In the genomic region with DNA sequence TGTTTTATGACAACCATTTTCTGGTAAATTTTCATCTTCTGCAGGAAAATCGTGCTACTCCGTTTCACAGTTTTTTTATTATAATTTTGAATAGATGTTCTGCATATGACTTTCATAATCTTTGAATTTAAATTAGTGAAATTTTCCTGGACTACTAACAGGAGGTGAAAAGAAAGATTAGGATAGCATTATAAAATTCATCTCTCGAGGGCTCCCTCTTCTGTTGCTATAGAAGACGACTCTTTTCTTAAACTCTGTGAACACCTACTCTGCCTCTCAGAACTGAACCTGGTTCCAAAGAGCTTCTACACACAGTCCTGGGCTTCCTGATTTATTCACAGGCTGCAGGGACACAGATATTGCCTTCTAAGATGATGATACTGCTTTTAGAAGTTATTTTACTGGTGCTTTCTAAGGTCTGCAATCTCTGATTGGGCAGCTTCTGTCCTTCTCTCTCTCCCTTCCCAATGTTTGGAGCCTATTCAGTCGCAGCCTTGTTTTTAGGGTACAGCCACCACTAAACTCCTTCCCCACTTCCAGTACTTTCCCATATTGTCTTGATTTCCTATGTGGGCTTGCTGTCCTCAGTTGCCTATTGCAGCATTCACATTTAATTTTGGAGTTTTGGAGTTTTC, we compare ENCODE assay signal across 11 cellular contexts. TPM values are rescaled to one million over a fixed set of nuclear protein-coding genes. Genes with fewer than 3 reads are reported as not detected.
DNase-seq lines count a peak whose midpoint lies in the region; ATAC-seq, FAIRE-seq and TF ChIP-seq lines count a peak whose summit lies in the region.
"Had no signal": no experiment of that assay in that cellular context is flagged by ENCODE, and none has a peak within 500 bp of the region (broad histone marks: within the 10 kb centered on the region; RNA-seq: fewer than 3 reads in every experiment).

No MANE protein-coding gene starts in this region.

- dilution Hi-C loops in keratinocyte (cut with MboI; ENCODE audit: extremely low pct_ligation_motif_present, low sequenced_read_pairs) = no loop called here

- TF ChIP-seq CTCF in AG09309 (IDR thresholded peaks at IDR 0.05; ENCODE audit: control insufficient read depth, insufficient read depth, low read depth, low read length, missing control alignments) (peak; percentile 41), GM23338 (conservative IDR thresholded peaks at IDR 0.05; ENCODE audit: low read depth in 2 of 2) (peak; percentile 44 to 49; a peak in 3 of 4 replicates), keratinocyte (optimal IDR thresholded peaks at IDR 0.05 in 1 of 3, IDR thresholded peaks at IDR 0.05 in 1 of 3, conservative IDR thresholded peaks at IDR 0.05 in 1 of 3; ENCODE audit: extremely low read depth in 1 of 3, insufficient read depth in 2 of 3, low read length in 3 of 3) (no peak)

- H3K27ac ChIP-seq in GM23338 (ENCODE audit: low read depth) = no peak overlapping the region
- no peak overlapping the region for H3K27ac ChIP-seq in keratinocyte (ENCODE audit: control insufficient read depth, insufficient read depth, low read length)
- H3K27ac ChIP-seq: epithelial cell of prostate, pancreas had no signal

- FAIRE-seq in TTC549 (lab: Jason Lieb, UNC) = peak; percentile 71
- FAIRE-seq in keratinocyte (lab: Jason Lieb, UNC) = peak; percentile 79
- FAIRE-seq: pancreas had no signal

- no peaks in the 10 kb centered on the region for H3F3A ChIP-seq in GM23338 (replicated peaks; ENCODE audit: low read depth)

- no peaks in the 10 kb centered on the region for H3K36me3 Mint-ChIP-seq in GM23338 (ENCODE audit: low read depth)

- H3K36me3 ChIP-seq in GM23338 (ENCODE audit: insufficient read depth) (no peaks in the 10 kb centered on the region), keratinocyte (ENCODE audit: control insufficient read depth in 2 of 2, extremely low read depth in 1 of 2, insufficient read depth in 2 of 2, low read length in 2 of 2) (no peaks in the 10 kb centered on the region)
- H3K36me3 ChIP-seq: pancreas had no signal

- H3K9me3 Mint-ChIP-seq in GM23338 = no peaks in the 10 kb centered on the region
- H3K9me3 Mint-ChIP-seq: stimulated activated naive CD8-positive, alpha-beta T cell treated with anti-CD3 and anti-CD28 coated beads, Interleukin-15, Interleukin-2, amounts not matched to agents 100 ng/mL and 50 ng/mL, for 24 hours had no signal

- H2AFZ ChIP-seq in GM23338 = no peak overlapping the region
- no peak overlapping the region for H2AFZ ChIP-seq in keratinocyte (ENCODE audit: control insufficient read depth, low read length)

- H3K9me1 ChIP-seq in keratinocyte (ENCODE audit: control insufficient read depth, extremely low read depth, insufficient read depth, low read length) = no peaks in the 10 kb centered on the region

- H3K27ac Mint-ChIP-seq in GM23338 = no peak overlapping the region
- H3K27ac Mint-ChIP-seq: stimulated activated naive CD8-positive, alpha-beta T cell treated with anti-CD3 and anti-CD28 coated beads, Interleukin-15, Interleukin-2, amounts not matched to agents 100 ng/mL and 50 ng/mL, for 24 hours had no signal

- H3K79me2 ChIP-seq in GM23338 (replicated peaks; ENCODE audit: insufficient read depth) (no peaks in the 10 kb centered on the region), keratinocyte (ENCODE audit: control insufficient read depth, insufficient read depth, low read length) (no peaks in the 10 kb centered on the region)

- ATAC-seq in GM23338 (peak; percentile 69), HG03025 (IDR thresholded peaks at IDR 0.05; ENCODE audit: low FRiP score, unreplicated experiment) (no peak)
- ATAC-seq in stimulated activated naive CD8-positive, alpha-beta T cell treated with anti-CD3 and anti-CD28 coated beads, Interleukin-15, Interleukin-2, amounts not matched to agents 100 U/mL and 50 U/mL, for 24 hours = no peak

- H4K20me1 ChIP-seq in GM23338 (replicated peaks; ENCODE audit: insufficient read depth) (peaks cover 3% of the 10 kb centered on the region; the same call in 1 of the 2 replicates), keratinocyte (ENCODE audit: control insufficient read depth, extremely low read depth, insufficient read depth, low read length) (no peaks in the 10 kb centered on the region)

- H3K4me2 ChIP-seq in GM23338 = no peak overlapping the region
- H3K4me2 ChIP-seq in keratinocyte (ENCODE audit: control insufficient read depth, extremely low read depth, insufficient read depth, low read depth, low read length) = no peak overlapping the region

- no peaks in the 10 kb centered on the region for H3K4me1 ChIP-seq in GM23338 (ENCODE audit: insufficient read depth)
- H3K4me1 ChIP-seq in keratinocyte (ENCODE audit: control insufficient read depth, extremely low read depth, insufficient read depth, low read length) = no peaks in the 10 kb centered on the region
- H3K4me1 ChIP-seq: pancreas had no signal

- H3K9me3 ChIP-seq in keratinocyte (ENCODE audit: control insufficient read depth, low read depth, low read length) = no peaks in the 10 kb centered on the region
- H3K9me3 ChIP-seq: pancreas had no signal

- H3K4me3 Mint-ChIP-seq in GM23338 = no peak overlapping the region
- H3K4me3 Mint-ChIP-seq: stimulated activated naive CD8-positive, alpha-beta T cell treated with anti-CD3 and anti-CD28 coated beads, Interleukin-15, Interleukin-2, amounts not matched to agents 100 ng/mL and 50 ng/mL, for 24 hours had no signal

- H3K9me2 ChIP-seq in GM23338 (ENCODE audit: insufficient read depth) = no peaks in the 10 kb centered on the region

- no peak for DNase-seq in AG09309 (ENCODE audit: low read depth)
- peak; percentile 54 for DNase-seq in GM23338 (ENCODE audit: low spot score)
- DNase-seq in keratinocyte (ENCODE audit: low read depth, low spot score) = no peak
- no peak for DNase-seq in NCI-H446 treated with DMSO at 0.1 percent for 48 hours (lab: John Stamatoyannopoulos, UW)
- DNase-seq in stimulated activated naive CD8-positive, alpha-beta T cell treated with anti-CD3 and anti-CD28 coated beads, Interleukin-15, Interleukin-2, amounts not matched to agents 100 U/mL and 50 U/mL, for 24 hours = no peak
- no peak for DNase-seq in mucosa of gallbladder (ENCODE audit: low spot score)
- DNase-seq: pancreas had no signal

- no peak overlapping the region for H3K9ac ChIP-seq in keratinocyte (ENCODE audit: control insufficient read depth, extremely low read depth, insufficient read depth, low read length)

- H3K4me1 Mint-ChIP-seq in GM23338 = peaks cover 2% of the 10 kb centered on the region; the same call in 1 of the 3 replicates

- H3K27me3 Mint-ChIP-seq in GM23338 (ENCODE audit: insufficient read depth, low read depth, poor library complexity) = peaks cover 4% of the 10 kb centered on the region

- no peaks in the 10 kb centered on the region for H3K27me3 ChIP-seq in GM23338 (ENCODE audit: insufficient read depth)
- H3K27me3 ChIP-seq in keratinocyte (ENCODE audit: control insufficient read depth, extremely low read depth, insufficient read depth, low read length) = no peaks in the 10 kb centered on the region
- H3K27me3 ChIP-seq: pancreas had no signal

- H3K4me3 ChIP-seq in AG09309 (ENCODE audit: control insufficient read depth, low read depth, low read length) = no peak overlapping the region
- no peak overlapping the region for H3K4me3 ChIP-seq in GM23338
- H3K4me3 ChIP-seq in keratinocyte (ENCODE audit: control insufficient read depth in 2 of 3, extremely low read depth in 1 of 3, insufficient read depth in 2 of 3, low read depth in 1 of 3, low read length in 3 of 3) = no peak overlapping the region
- H3K4me3 ChIP-seq: pancreas had no signal

RNA-seq across cellular contexts. Expression of gene SAP30, which starts 10.1 kb away (rescaled TPM):
- 16.5 and 18.1 TPM in 2 replicates for total RNA-seq in GM23338 (2014; rRNA removed; shearing (Covaris generic))
- 9.3 and 24.8 TPM in 2 replicates for polyA plus RNA-seq in GM23338 (2016; fragmentation: Nextera tagmentation; extraction: Ambion mirVana)
- polyA plus RNA-seq in keratinocyte = 4.2 to 12.9 TPM (median 4.9 TPM) in 3 replicates
- polyA plus RNA-seq in keratinocyte (2011; ENCODE audit: low read depth) = 0.49 TPM
- 5.3 and 6.7 TPM in 2 replicates for polyA plus RNA-seq in keratinocyte (2011; cell fraction: cytosol; rRNA removed)
- 2.2 and 5.1 TPM in 2 replicates for polyA plus RNA-seq in keratinocyte (2011; cell fraction: nucleus; rRNA removed)
- polyA plus RNA-seq in keratinocyte (2012; ENCODE audit: low replicate concordance) = 3.5 and 6.7 TPM in 2 replicates
- 0.39 to 1.1 TPM (median 0.89 TPM) in 3 replicates for polyA minus RNA-seq in keratinocyte
- not detected for polyA minus RNA-seq in keratinocyte (2011; cell fraction: cytosol; rRNA and poly(A)+ RNA removed)
- polyA minus RNA-seq in keratinocyte (2011; cell fraction: nucleus; rRNA and poly(A)+ RNA removed) = 0.53 and 1.7 TPM in 2 replicates
- 16.4 TPM for total RNA-seq in mucosa of gallbladder

RNA-seq across cellular contexts. Expression of gene HMGB2, which starts 26.5 kb away (rescaled TPM):
- total RNA-seq in GM23338 (2014; rRNA removed; shearing (Covaris generic)) = 103 and 109 TPM in 2 replicates
- polyA plus RNA-seq in GM23338 (2016; fragmentation: Nextera tagmentation; extraction: Ambion mirVana) (519 and 593 TPM in 2 replicates), keratinocyte (7.7 to 55.9 TPM (median 40.5 TPM) in 3 replicates)
- 34.5 TPM for polyA plus RNA-seq in keratinocyte (2011; ENCODE audit: low read depth)
- 13.5 and 18.7 TPM in 2 replicates for polyA plus RNA-seq in keratinocyte (2011; cell fraction: cytosol; rRNA removed)
- polyA plus RNA-seq in keratinocyte (2011; cell fraction: nucleus; rRNA removed) = 8.2 and 14.0 TPM in 2 replicates
- 21.0 and 38.6 TPM in 2 replicates for polyA plus RNA-seq in keratinocyte (2012; ENCODE audit: low replicate concordance)
- 0.36 to 6.8 TPM (median 1.9 TPM) in 3 replicates for polyA minus RNA-seq in keratinocyte
- polyA minus RNA-seq in keratinocyte (2011; cell fraction: cytosol; rRNA and poly(A)+ RNA removed) = 3.1 TPM
- 2.2 and 3.3 TPM in 2 replicates for polyA minus RNA-seq in keratinocyte (2011; cell fraction: nucleus; rRNA and poly(A)+ RNA removed)
- 39.1 TPM for total RNA-seq in mucosa of gallbladder

RNA-seq across cellular contexts. Expression of gene SCRG1, which starts 38.2 kb away (rescaled TPM):
- not detected in 2 replicates for total RNA-seq in GM23338 (2014; rRNA removed; shearing (Covaris generic))
- polyA plus RNA-seq in GM23338 (2016; fragmentation: Nextera tagmentation; extraction: Ambion mirVana) (0.30 and 0.45 TPM in 2 replicates), keratinocyte (not detected in 3 replicates)
- not detected for polyA plus RNA-seq in keratinocyte (2011; ENCODE audit: low read depth)
- not detected in 2 replicates for polyA plus RNA-seq in keratinocyte (2011; cell fraction: cytosol; rRNA removed)
- polyA plus RNA-seq in keratinocyte (2011; cell fraction: nucleus; rRNA removed) = not detected in 2 replicates
- not detected in 2 replicates for polyA plus RNA-seq in keratinocyte (2012; ENCODE audit: low replicate concordance)
- not detected in 3 replicates for polyA minus RNA-seq in keratinocyte
- not detected for polyA minus RNA-seq in keratinocyte (2011; cell fraction: cytosol; rRNA and poly(A)+ RNA removed)
- not detected in 2 replicates for polyA minus RNA-seq in keratinocyte (2011; cell fraction: nucleus; rRNA and poly(A)+ RNA removed)
- total RNA-seq in mucosa of gallbladder = 8.4 TPM

Comparison
In these comparisons a context has a peak if more than half of its experiments do, and no peak if none do; other contexts are left out.
1. CTCF ChIP-seq: peak in AG09309 (single experiment) and GM23338 (2 of 2); none in keratinocyte (0 of 3).